In the genomic region with DNA sequence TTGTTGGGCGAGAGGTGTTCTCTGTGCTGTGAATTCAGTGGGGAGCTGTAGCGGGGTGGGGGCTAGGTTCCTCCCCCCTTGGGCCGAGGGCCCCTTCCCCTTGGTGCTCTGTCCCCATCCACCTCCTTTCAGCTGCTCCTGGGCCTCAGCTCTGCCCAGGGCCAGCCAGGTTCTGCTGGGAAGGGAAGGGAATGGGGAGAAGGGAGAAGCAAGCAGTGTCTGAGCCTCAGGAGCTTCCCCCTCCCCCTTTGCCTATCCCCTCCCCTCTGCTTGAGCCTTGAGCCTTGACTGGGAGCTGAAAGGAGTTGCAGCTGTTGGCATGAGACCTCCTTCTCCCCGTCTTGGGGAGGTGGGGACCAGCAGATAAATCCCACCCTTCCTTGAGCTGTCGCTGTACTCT, we compare ENCODE assay signal across 8 cellular contexts. TPM values are rescaled to one million over a fixed set of nuclear protein-coding genes. Genes with fewer than 3 reads are reported as not detected.
DNase-seq lines count a peak whose midpoint lies in the region; ATAC-seq and TF ChIP-seq lines count a peak whose summit lies in the region.

No MANE protein-coding gene starts in this region.

- H3K27me3 ChIP-seq in HL-60 (ENCODE audit: insufficient read depth, poor library complexity, severe bottlenecking) (no peaks in the 10 kb centered on the region), ascending aorta (no peaks in the 10 kb centered on the region)

- H3K9me3 ChIP-seq in ascending aorta: no peaks in the 10 kb centered on the region

- peaks cover 22 to 33% of the 10 kb centered on the region in 2 donors for H3K4me1 ChIP-seq in ascending aorta

- H3K4me1 Mint-ChIP-seq in type B pancreatic cell (ENCODE audit: unreplicated experiment): peaks cover 15% of the 10 kb centered on the region

- peak overlapping the region; percentile 79 for H3K4me3 ChIP-seq in HL-60 (replicated peaks; ENCODE audit: insufficient read depth, low read length)
- H3K4me3 ChIP-seq in ascending aorta: peak overlapping the region; percentile 77 to 98

- peaks cover 41 to 42% of the 10 kb centered on the region in 2 donors for H3K36me3 ChIP-seq in ascending aorta

- no peaks in the 10 kb centered on the region for H3K9me3 Mint-ChIP-seq in type B pancreatic cell

- H3K27me3 Mint-ChIP-seq in type B pancreatic cell: no peaks in the 10 kb centered on the region

- ATAC-seq in left lobe of liver: peak; percentile 15
- no peak for ATAC-seq in GM19395 (IDR thresholded peaks at IDR 0.05; ENCODE audit: unreplicated experiment)
- no peak for ATAC-seq in GM19452 (IDR thresholded peaks at IDR 0.05; ENCODE audit: unreplicated experiment)

- intact Hi-C loops in ascending aorta (cut with DNase I): loop anchor here (1.0 kb wide), 1 partner anchor 38 kb away; a partner anchor contains a TSS

- DNase-seq in HL-60 (ENCODE audit: low read depth in 1 of 2, low spot score in 1 of 2) (no peak), ascending aorta (ENCODE audit: low spot score in 2 of 2) (no peak), left lobe of liver (ENCODE audit: low spot score) (no peak), type B pancreatic cell (ENCODE audit: extremely low spot score, unreplicated experiment) (no peak), NCI-H128 (lab: John Stamatoyannopoulos, UW; ENCODE audit: unreplicated experiment) (no peak)

- H3K27ac ChIP-seq in 22Rv1: peak overlapping the region; percentile 84
- H3K27ac ChIP-seq in HL-60 (replicated peaks): peak overlapping the region; percentile 85
- peak overlapping the region; percentile 79 to 95 for H3K27ac ChIP-seq in ascending aorta

- H3K36me3 Mint-ChIP-seq in type B pancreatic cell: peaks cover 25% of the 10 kb centered on the region

- H3K4me3 Mint-ChIP-seq in type B pancreatic cell: peak overlapping the region; percentile 85

- peak overlapping the region; percentile 80 for H3K27ac Mint-ChIP-seq in type B pancreatic cell

- TF ChIP-seq CTCF in 22Rv1 (IDR thresholded peaks at IDR 0.05) (no peak), HL-60 (IDR thresholded peaks at IDR 0.05; ENCODE audit: insufficient read depth, low read length) (no peak), ascending aorta (IDR thresholded peaks at IDR 0.05) (no peak), type B pancreatic cell (conservative IDR thresholded peaks at IDR 0.05) (no peak)

RNA-seq across cellular contexts. Expression of a gene that starts 0.6 kb away (rescaled TPM):
- total RNA-seq in ascending aorta: 20.6 TPM
- total RNA-seq in left lobe of liver: 21.7 TPM
- 51.7 and 56.7 TPM in 2 replicates for total RNA-seq in type B pancreatic cell (ENCODE audit: low replicate concordance)

RNA-seq across cellular contexts. Expression of a gene that starts 6.8 kb away (rescaled TPM):
- total RNA-seq in ascending aorta (64.0 TPM), left lobe of liver (42.5 TPM), type B pancreatic cell (ENCODE audit: low replicate concordance) (96.4 and 104 TPM in 2 replicates)

RNA-seq across cellular contexts. Expression of a gene that starts 7.1 kb away (rescaled TPM):
- total RNA-seq in ascending aorta (61.1 TPM), left lobe of liver (20.2 TPM), type B pancreatic cell (ENCODE audit: low replicate concordance) (54.1 and 67.5 TPM in 2 replicates)

RNA-seq across cellular contexts. Expression of a gene that starts 32.8 kb away (rescaled TPM):
- 26.7 TPM for total RNA-seq in ascending aorta
- total RNA-seq in left lobe of liver: 8.5 TPM
- 53.7 and 65.0 TPM in 2 replicates for total RNA-seq in type B pancreatic cell (ENCODE audit: low replicate concordance)

RNA-seq across cellular contexts. Expression of a gene that starts 36.5 kb away (rescaled TPM):
- total RNA-seq in ascending aorta (27.7 TPM), left lobe of liver (14.8 TPM), type B pancreatic cell (ENCODE audit: low replicate concordance) (35.1 and 55.1 TPM in 2 replicates)
